ENCODE assay signal across 26 cellular contexts in genomic region chr10:1635340-1635739, GRCh38.
"Had no signal": no experiment of that assay in that cellular context is flagged by ENCODE, and none has a peak within 500 bp of the region (broad histone marks: within the 10 kb centered on the region; RNA-seq: fewer than 3 reads in every experiment).

No MANE protein-coding gene starts in this region.

- H3K36me3 ChIP-seq: colonic mucosa, esophagus squamous epithelium, heart right ventricle, pancreas, right lobe of liver, thoracic aorta, tibial nerve, upper lobe of left lung had no signal

- H3K27me3 Mint-ChIP-seq: dendritic cell treated with granulocyte-macrophage colony-stimulating factor and Interleukin-4, amounts not matched to agents 40 ng/mL and 50 ng/mL, for 4 days had no signal

- H3K36me3 Mint-ChIP-seq: memory B cell; naive thymus-derived CD8-positive, alpha-beta T cell; stimulated activated naive B cell treated with anti-CD40 and anti-IgM and Interleukin-4, amounts not matched to agents 10 μg/mL and 1 μg/mL and 100 μg/mL, for 72 hours had no signal

- H3K4me1 Mint-ChIP-seq: memory B cell; stimulated activated naive B cell treated with anti-CD40 and anti-IgM and Interleukin-4, amounts not matched to agents 10 μg/mL and 1 μg/mL and 100 μg/mL, for 72 hours had no signal

- H3K27ac ChIP-seq: colonic mucosa, esophagus squamous epithelium, heart right ventricle, pancreas, right lobe of liver, thoracic aorta, tibial nerve, upper lobe of left lung had no signal

- H3K4me3 Mint-ChIP-seq: dendritic cell treated with granulocyte-macrophage colony-stimulating factor and Interleukin-4, amounts not matched to agents 40 ng/mL and 50 ng/mL, for 4 days; memory B cell; naive thymus-derived CD8-positive, alpha-beta T cell; nephron progenitor cell; stimulated activated naive B cell treated with anti-CD40 and anti-IgM and Interleukin-4, amounts not matched to agents 10 μg/mL and 1 μg/mL and 100 μg/mL, for 72 hours; stimulated activated naive CD8-positive, alpha-beta T cell treated with anti-CD3 and anti-CD28 coated beads, Interleukin-15, Interleukin-2, amounts not matched to agents 100 ng/mL and 50 ng/mL, for 24 hours had no signal

- H3K27ac Mint-ChIP-seq: dendritic cell treated with granulocyte-macrophage colony-stimulating factor and Interleukin-4, amounts not matched to agents 40 ng/mL and 50 ng/mL, for 4 days; memory B cell; naive thymus-derived CD8-positive, alpha-beta T cell; nephron progenitor cell; stimulated activated naive B cell treated with anti-CD40 and anti-IgM and Interleukin-4, amounts not matched to agents 10 μg/mL and 1 μg/mL and 100 μg/mL, for 72 hours; stimulated activated naive CD8-positive, alpha-beta T cell treated with anti-CD3 and anti-CD28 coated beads, Interleukin-15, Interleukin-2, amounts not matched to agents 100 ng/mL and 50 ng/mL, for 24 hours had no signal

- ATAC-seq: heart right ventricle; naive thymus-derived CD8-positive, alpha-beta T cell; pancreas; right lobe of liver; stimulated activated naive B cell treated with anti-CD40 and anti-IgM and Interleukin-4, amounts not matched to agents 10 μg/mL and 1 μg/mL and 100 μg/mL, for 72 hours had no signal

- H3K4me3 ChIP-seq: colonic mucosa, esophagus squamous epithelium, heart right ventricle, lung, pancreas, right lobe of liver, thoracic aorta, tibial nerve, upper lobe of left lung had no signal

- H3K9me3 ChIP-seq: colonic mucosa, esophagus squamous epithelium, heart right ventricle, pancreas, right lobe of liver, thoracic aorta, upper lobe of left lung had no signal

- H3K27me3 ChIP-seq: colonic mucosa, right lobe of liver, tibial nerve, upper lobe of left lung had no signal

- DNase-seq: colonic mucosa; effector memory CD4-positive, alpha-beta T cell; erythroblast; esophagus squamous epithelium; foreskin melanocyte; glutamatergic neuron; heart right ventricle; hypothalamus; midbrain; naive thymus-derived CD8-positive, alpha-beta T cell; nephron progenitor cell; occipital lobe; pancreas; retina; right lobe of liver; small intestine; stimulated activated CD4-positive, alpha-beta T cell treated with anti-CD3 and anti-CD28 coated beads, Interleukin-15, amount 100 ng/mL, for 24 hours; stimulated activated CD4-positive, alpha-beta T cell treated with anti-CD3 and anti-CD28 coated beads, Interleukin-2, amount 100 ng/mL, for 48 hours; stimulated activated naive B cell treated with anti-CD40 and anti-IgM and Interleukin-4, amounts not matched to agents 10 μg/mL and 1 μg/mL and 100 μg/mL, for 72 hours; upper lobe of left lung had no signal

- H3K4me1 ChIP-seq: colonic mucosa, esophagus squamous epithelium, heart right ventricle, pancreas, right lobe of liver, tibial nerve, upper lobe of left lung had no signal

- H3K9me3 Mint-ChIP-seq: dendritic cell treated with granulocyte-macrophage colony-stimulating factor and Interleukin-4, amounts not matched to agents 40 ng/mL and 50 ng/mL, for 4 days; memory B cell; stimulated activated naive CD8-positive, alpha-beta T cell treated with anti-CD3 and anti-CD28 coated beads, Interleukin-15, Interleukin-2, amounts not matched to agents 100 ng/mL and 50 ng/mL, for 24 hours had no signal
